ENCODE assay signal across 34 cellular contexts in the genomic region with DNA sequence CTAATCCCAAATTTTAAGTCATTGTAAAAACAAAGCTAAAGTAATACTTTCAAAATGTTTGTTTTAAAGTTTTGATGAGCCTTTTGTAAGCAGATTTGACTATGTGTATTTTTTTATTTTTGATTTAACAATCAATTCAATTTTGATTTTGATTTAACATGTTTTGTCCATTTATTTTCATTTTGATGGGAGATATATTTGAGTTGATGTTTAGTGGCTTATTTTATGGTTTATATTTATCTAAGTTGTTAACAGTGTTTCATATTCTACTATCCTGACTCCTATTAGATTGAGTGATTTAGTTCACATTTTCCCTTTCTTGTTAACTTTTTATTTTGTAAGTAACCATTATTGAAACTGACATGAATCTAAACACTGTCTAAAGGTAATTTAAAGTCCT. TPM values are rescaled to one million over a fixed set of nuclear protein-coding genes. Genes with fewer than 3 reads are reported as not detected.
DNase-seq lines count a peak whose midpoint lies in the region; ATAC-seq, FAIRE-seq and TF ChIP-seq lines count a peak whose summit lies in the region.
"Had no signal": no experiment of that assay in that cellular context is flagged by ENCODE, and none has a peak within 500 bp of the region (broad histone marks: within the 10 kb centered on the region; RNA-seq: fewer than 3 reads in every experiment).

No MANE protein-coding gene starts in this region.

- H3K4me3 ChIP-seq in right atrium auricular region = no peak overlapping the region
- H3K4me3 ChIP-seq: A549; BLaER1; BLaER1 treated with 17β-estradiol and CSF1 and Interleukin-3, amounts not matched to agents 10 nM and 100 nM had no signal

- FAIRE-seq in TTC549 (lab: Jason Lieb, UNC) = peak; percentile 19
- FAIRE-seq in endometrium (lab: Jason Lieb, UNC) = peak; percentile 74
- peak; percentile 70 for FAIRE-seq in frontal cortex (lab: Jason Lieb, UNC)
- FAIRE-seq: A549, D721Med had no signal

- peak; percentile 99 for DNase-seq in SK-N-DZ (ENCODE audit: low spot score)
- no peak for DNase-seq in frontal cortex (ENCODE audit: low spot score in 2 of 2)
- DNase-seq in SIG-M5 treated with dmso at 0.1 percent for 504 hours (lab: John Stamatoyannopoulos, UW; ENCODE audit: unreplicated experiment) = no peak
- no peak for DNase-seq in right atrium auricular region (ENCODE audit: low spot score)
- no peak for DNase-seq in COLO668 (lab: John Stamatoyannopoulos, UW; ENCODE audit: unreplicated experiment)
- DNase-seq: 8988T; ACHN; AML-193; BE2C; C1 segment of cervical spinal cord; Caco-2; Calu3; CD4-positive, alpha-beta memory T cell; CD4-positive, alpha-beta T cell; CD4-positive, CD25-positive, alpha-beta regulatory T cell; CD8-positive, alpha-beta memory T cell; CD8-positive, alpha-beta T cell; COR-L47; DMS 273 treated with DMSO at 0.1 percent for 48 hours; DMS153; DMS53; DMS79; DMS79 treated with DMSO at 0.1 percent for 48 hours; DND-41; EL had no signal

- H3K9me3 ChIP-seq in right atrium auricular region = no peaks in the 10 kb centered on the region
- H3K9me3 ChIP-seq: A549; BE2C; BLaER1; BLaER1 treated with 17β-estradiol and CSF1 and Interleukin-3, amounts not matched to agents 10 nM and 100 nM had no signal

- H3K27ac ChIP-seq in right atrium auricular region = no peak overlapping the region
- H3K27ac ChIP-seq: 22Rv1; A549; BLaER1; BLaER1 treated with 17β-estradiol and CSF1 and Interleukin-3, amounts not matched to agents 10 nM and 100 nM; C4-2B had no signal

- H3K27me3 ChIP-seq in right atrium auricular region = no peaks in the 10 kb centered on the region
- H3K27me3 ChIP-seq: BE2C, BLaER1 had no signal

- H3K4me1 ChIP-seq in right atrium auricular region = peaks cover 0 to 9% of the 10 kb centered on the region in 2 donors
- H3K4me1 ChIP-seq: A549, BE2C had no signal

- TF ChIP-seq CTCF in right atrium auricular region (IDR thresholded peaks at IDR 0.05) = no peak

- H3K36me3 ChIP-seq in right atrium auricular region = no peaks in the 10 kb centered on the region
- H3K36me3 ChIP-seq: BE2C; BLaER1; BLaER1 treated with 17β-estradiol and CSF1 and Interleukin-3, amounts not matched to agents 10 nM and 100 nM had no signal

- ATAC-seq in HG02798 (IDR thresholded peaks at IDR 0.05; ENCODE audit: poor library complexity, unreplicated experiment) = no peak
- ATAC-seq: A549; CD8-positive, alpha-beta T cell had no signal

RNA-seq across cellular contexts. Expression of gene TMEM18, which starts 44.7 kb away (rescaled TPM):
- 26.6 and 38.1 TPM in 2 replicates for polyA plus RNA-seq in SK-N-DZ (2014; cell fraction: cytosol; rRNA removed)
- polyA plus RNA-seq in SK-N-DZ (2014; cell fraction: nucleus; rRNA removed) = 33.2 and 39.1 TPM in 2 replicates
- 20.0 TPM for total RNA-seq in frontal cortex
- total RNA-seq in right atrium auricular region = 10 to 100 TPM in 1 of 2 donors, 1 to 10 TPM in 1; 7.6 to 11.9 TPM
